Comparison of ENCODE assay signal across 9 cellular contexts in the genomic region with DNA sequence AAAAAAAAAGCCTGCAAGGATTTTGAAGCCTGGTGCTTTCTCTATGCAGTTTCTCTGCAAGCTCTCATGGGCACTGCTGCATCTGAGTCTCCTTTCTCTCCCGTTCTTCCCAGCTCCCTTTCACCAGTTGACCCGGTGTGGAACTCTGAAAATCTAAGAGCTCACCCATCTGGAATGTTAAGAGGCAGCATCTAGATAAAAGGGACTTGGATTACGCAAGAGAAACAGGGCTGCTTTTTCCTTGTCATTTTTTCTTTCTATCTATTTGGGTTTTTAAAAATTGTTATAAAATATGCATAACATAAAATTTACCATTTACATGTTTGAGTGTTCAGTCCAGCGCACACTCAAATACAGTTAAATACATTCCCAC.
DNase-seq lines count a peak whose midpoint lies in the region; ATAC-seq and TF ChIP-seq lines count a peak whose summit lies in the region.
"Had no signal": no experiment of that assay in that cellular context is flagged by ENCODE, and none has a peak within 500 bp of the region (broad histone marks: within the 10 kb centered on the region; RNA-seq: fewer than 3 reads in every experiment).

No MANE protein-coding gene starts in this region.

- H3K4me1 Mint-ChIP-seq in stimulated activated naive CD8-positive, alpha-beta T cell treated with anti-CD3 and anti-CD28 coated beads, Interleukin-15, amount 100 ng/mL, for 72 hours, result no peaks in the 10 kb centered on the region

- H3K27ac ChIP-seq in AG04450 (ENCODE audit: low read depth, low read length) (peak overlapping the region; percentile 78), mesenchymal stem cell (ENCODE audit: low read length, poor library complexity, severe bottlenecking) (peak overlapping the region; percentile 93), uterus (peak overlapping the region in 1 of 2 donors; percentile 61)

- no peak overlapping the region for H3K4me3 ChIP-seq in AG04450 (ENCODE audit: low read depth, low read length)
- no peak overlapping the region for H3K4me3 ChIP-seq in cardiac fibroblast (replicated peaks in 1 of 2; ENCODE audit: low read depth in 2 of 2, low read length in 2 of 2)
- H3K4me3 ChIP-seq in mesenchymal stem cell (ENCODE audit: insufficient read depth in 1 of 2, low read depth in 1 of 2, low read length in 2 of 2), result no peak overlapping the region
- no peak overlapping the region for H3K4me3 ChIP-seq in uterus

- no peak for TF ChIP-seq POLR2A in uterus (IDR thresholded peaks at IDR 0.05)

- DNase-seq in AG04450 (ENCODE audit: low read depth, low spot score), result no peak
- DNase-seq in LoVo (ENCODE audit: low spot score), result peak; percentile 5
- peak; percentile 60 to 81 for DNase-seq in cardiac fibroblast (ENCODE audit: low read depth in 2 of 2)
- DNase-seq in mesenchymal stem cell, result peak; percentile 79
- no peak for DNase-seq in stimulated activated naive CD8-positive, alpha-beta T cell treated with anti-CD3 and anti-CD28 coated beads, Interleukin-15, amount 100 ng/mL, for 72 hours
- DNase-seq in NCI-H1436 treated with DMSO at 0.1 percent for 48 hours (lab: John Stamatoyannopoulos, UW), result no peak
- no peak for DNase-seq in uterus
- DNase-seq: SIG-M5 had no signal

- no peaks in the 10 kb centered on the region for H3K27me3 Mint-ChIP-seq in stimulated activated naive CD8-positive, alpha-beta T cell treated with anti-CD3 and anti-CD28 coated beads, Interleukin-15, amount 100 ng/mL, for 72 hours

- 86% methylated on average over 1 of the region's 4 CpGs for WGBS in mesenchymal stem cell

- H3K36me3 ChIP-seq in mesenchymal stem cell (ENCODE audit: control insufficient read depth in 1 of 2, insufficient read depth in 2 of 2, low read depth in 1 of 2, low read length in 2 of 2) (no peaks in the 10 kb centered on the region), uterus (no peaks in the 10 kb centered on the region)

- H2BK12ac ChIP-seq in mesenchymal stem cell (ENCODE audit: low read length in 2 of 2), result no peak overlapping the region

- H3K4me1 ChIP-seq in mesenchymal stem cell (ENCODE audit: control insufficient read depth, insufficient read depth, low read depth, low read length) (peaks cover 5% of the 10 kb centered on the region), uterus (no peaks in the 10 kb centered on the region)

- no peak overlapping the region for H3K23ac ChIP-seq in mesenchymal stem cell (ENCODE audit: low read length in 2 of 2)

- H3K9ac ChIP-seq in mesenchymal stem cell (ENCODE audit: low read length), result peak overlapping the region; percentile 80

- no peak overlapping the region for H2AK5ac ChIP-seq in mesenchymal stem cell (ENCODE audit: low read length, severe bottlenecking)

- no peak overlapping the region for H2BK120ac ChIP-seq in mesenchymal stem cell (ENCODE audit: low read depth, low read length)

- no peak overlapping the region for H4K8ac ChIP-seq in mesenchymal stem cell (ENCODE audit: low read length)

- H3K27ac Mint-ChIP-seq in stimulated activated naive CD8-positive, alpha-beta T cell treated with anti-CD3 and anti-CD28 coated beads, Interleukin-15, amount 100 ng/mL, for 72 hours, result no peak overlapping the region

- POLR2A ChIA-PET in AG04450 (lab: Yijun Ruan, JAX), result interaction anchor here (0.6 to 1.2 kb wide), 4 partner anchors 33 to 95 kb away, joined by 3 to 14 read pairs (median 6); partner anchors contain the start of gene RPS6KA3

- intact Hi-C loops in uterus (cut with DNase I; ENCODE audit: low total_unique reads), result no loop called here

- no peak overlapping the region for H4K91ac ChIP-seq in mesenchymal stem cell (ENCODE audit: low read length)

- TF ChIP-seq CTCF in AG04450 (IDR thresholded peaks at IDR 0.05; ENCODE audit: low read depth, low read length) (no peak), cardiac fibroblast (IDR thresholded peaks at IDR 0.05; ENCODE audit: low read depth, low read length) (no peak), uterus (IDR thresholded peaks at IDR 0.05) (no peak)

- H3K14ac ChIP-seq in mesenchymal stem cell (ENCODE audit: low read length in 2 of 2), result no peak overlapping the region

- no peak for ATAC-seq in stimulated activated naive CD8-positive, alpha-beta T cell treated with anti-CD3 and anti-CD28 coated beads, Interleukin-15, amount 100 ng/mL, for 72 hours
- no peak for ATAC-seq in esophagus mucosa

- no peak overlapping the region for H2AFZ ChIP-seq in mesenchymal stem cell (ENCODE audit: low read depth, low read length)

- no peaks in the 10 kb centered on the region for H3K9me3 Mint-ChIP-seq in stimulated activated naive CD8-positive, alpha-beta T cell treated with anti-CD3 and anti-CD28 coated beads, Interleukin-15, amount 100 ng/mL, for 72 hours

- H3K4ac ChIP-seq in mesenchymal stem cell (ENCODE audit: low read depth in 1 of 2, low read length in 2 of 2), result no peak overlapping the region

- H3K18ac ChIP-seq in mesenchymal stem cell (ENCODE audit: low read depth in 1 of 2, low read length in 2 of 2), result no peak overlapping the region

- H3K9me3 ChIP-seq in AG04450 (ENCODE audit: control insufficient read depth, insufficient read depth, low read length), result no peaks in the 10 kb centered on the region; the same call in 1 of the 2 replicates
- no peaks in the 10 kb centered on the region for H3K9me3 ChIP-seq in mesenchymal stem cell (ENCODE audit: control insufficient read depth, low read length)
- no peaks in the 10 kb centered on the region for H3K9me3 ChIP-seq in uterus

- H3K27me3 ChIP-seq in AG04450 (ENCODE audit: control insufficient read depth, insufficient read depth, low read length), result no peaks in the 10 kb centered on the region
- no peaks in the 10 kb centered on the region for H3K27me3 ChIP-seq in mesenchymal stem cell (ENCODE audit: control insufficient read depth in 1 of 2, insufficient read depth in 1 of 2, low read length in 2 of 2)
- no peaks in the 10 kb centered on the region for H3K27me3 ChIP-seq in uterus

- CTCF ChIA-PET in AG04450 (lab: Charles Lee), result interaction anchor here (0.7 kb wide), 1 partner anchor 168 kb away, joined by 10 read pairs; no protein-coding TSS in a partner anchor

- no peaks in the 10 kb centered on the region for H3K79me1 ChIP-seq in mesenchymal stem cell (replicated peaks; ENCODE audit: low read length, poor library complexity, severe bottlenecking)

- H3K4me2 ChIP-seq in mesenchymal stem cell (ENCODE audit: low read length, poor library complexity, severe bottlenecking), result peak overlapping the region; percentile 11

- H2BK15ac ChIP-seq in mesenchymal stem cell (ENCODE audit: low read depth, poor library complexity, severe bottlenecking), result no peak overlapping the region

- peak overlapping the region; percentile 46 for H2BK5ac ChIP-seq in mesenchymal stem cell (ENCODE audit: low read depth, low read length, poor library complexity, severe bottlenecking)

- no peak overlapping the region for H3K4me3 Mint-ChIP-seq in stimulated activated naive CD8-positive, alpha-beta T cell treated with anti-CD3 and anti-CD28 coated beads, Interleukin-15, amount 100 ng/mL, for 72 hours

Comparison
In these comparisons a context has a peak if more than half of its experiments do, and no peak if none do; other contexts are left out.
1. DNase-seq: peak in LoVo (single experiment), cardiac fibroblast (2 of 2) and mesenchymal stem cell (single experiment); none in AG04450 (single experiment), stimulated activated naive CD8-positive, alpha-beta T cell treated with anti-CD3 and anti-CD28 coated beads, Interleukin-15, amount 100 ng/mL, for 72 hours (0 of 2), NCI-H1436 treated with DMSO at 0.1 percent for 48 hours (single experiment) and uterus (0 of 2).